ENCODE assay signal across 1 cellular context in genomic region chr1:61318319-61319125, GRCh38.
A peak's percentile ranks its signal among the peaks of the same experiment; 100 is the strongest.
TF ChIP-seq lines count a peak whose summit lies in the region.

No MANE protein-coding gene starts in this region.

TF ChIP-seq in GM12878, 131 proteins besides CTCF, POLR2A, EP300 and RAD21 (continued from another document and continues in another):
- peak; percentile 71 for TF ChIP-seq GABPA (IDR thresholded peaks at IDR 0.05; ENCODE audit: low read depth)
- TF ChIP-seq ZNF24 (IDR thresholded peaks at IDR 0.05) = no peak
- TF ChIP-seq SREBF2 (IDR thresholded peaks at IDR 0.05; ENCODE audit: low read length) = no peak
- TF ChIP-seq IKZF2 (IDR thresholded peaks at IDR 0.05) = peak; percentile 24 to 74; a peak in 3 of 4 replicates
- TF ChIP-seq FOS (IDR thresholded peaks at IDR 0.05; ENCODE audit: borderline replicate concordance, extremely low read depth, insufficient read length) = no peak
- peak; percentile 96 for TF ChIP-seq FOXM1 (IDR thresholded peaks at IDR 0.05; ENCODE audit: low read depth, low read length)
- no peak; the same call in 1 of the 2 replicates for TF ChIP-seq SREBF1 (IDR thresholded peaks at IDR 0.05; ENCODE audit: low read length)
- no peak for TF ChIP-seq RELB (IDR thresholded peaks at IDR 0.05; ENCODE audit: low read depth)
- TF ChIP-seq SPI1 (IDR thresholded peaks at IDR 0.05; ENCODE audit: borderline replicate concordance, insufficient read depth, low read depth, low read length) = no peak
- no peak for TF ChIP-seq SRF (IDR thresholded peaks at IDR 0.05; ENCODE audit: low read depth in 2 of 2, low read length in 2 of 2)
- peak; percentile 85; the same call in 2 of the 3 replicates for TF ChIP-seq POU2F2 (IDR thresholded peaks at IDR 0.05; ENCODE audit: borderline replicate concordance, low read depth, low read length)
- no peak for TF ChIP-seq E2F8 (IDR thresholded peaks at IDR 0.05; ENCODE audit: low read depth, partially characterized antibody)
- peak; percentile 88 for TF ChIP-seq EED (IDR thresholded peaks at IDR 0.05; ENCODE audit: low read depth)
- no peak for TF ChIP-seq BRCA1 (IDR thresholded peaks at IDR 0.05; ENCODE audit: low read depth, low read length)
- no peak for TF ChIP-seq PBX3 (IDR thresholded peaks at IDR 0.05; ENCODE audit: insufficient replicate concordance, low read depth, low read length)
- no peak for TF ChIP-seq WRNIP1 (IDR thresholded peaks at IDR 0.05; ENCODE audit: borderline replicate concordance, low read depth, low read length)
- TF ChIP-seq NFIC (IDR thresholded peaks at IDR 0.05; ENCODE audit: low read depth, low read length) = peak; percentile 98
- peak; percentile 95 for TF ChIP-seq ZBED1 (IDR thresholded peaks at IDR 0.05; ENCODE audit: borderline replicate concordance)
- no peak for TF ChIP-seq ATF3 (IDR thresholded peaks at IDR 0.05; ENCODE audit: borderline replicate concordance, extremely low read depth, low read depth, low read length)
- TF ChIP-seq YY1 (IDR thresholded peaks at IDR 0.05; ENCODE audit: low read depth, low read length) = peak; percentile 40; the same call in 1 of the 2 replicates
- TF ChIP-seq CBX3 (IDR thresholded peaks at IDR 0.05; ENCODE audit: borderline replicate concordance, low read depth) = no peak
- no peak for TF ChIP-seq USF1 (IDR thresholded peaks at IDR 0.05; ENCODE audit: borderline replicate concordance, extremely low read length, insufficient read depth, low read depth, low read length)
- no peak for TF ChIP-seq SMAD5 (IDR thresholded peaks at IDR 0.05; ENCODE audit: low read depth)
- no peak for TF ChIP-seq NR2C1 (IDR thresholded peaks at IDR 0.05)
- no peak for TF ChIP-seq TAF1 (IDR thresholded peaks at IDR 0.05; ENCODE audit: borderline replicate concordance, low read depth, low read length)
- TF ChIP-seq HDAC2 (IDR thresholded peaks at IDR 0.05) = no peak
- no peak for TF ChIP-seq ELK1 (IDR thresholded peaks at IDR 0.05; ENCODE audit: low read depth, low read length)
- TF ChIP-seq BCL11A (IDR thresholded peaks at IDR 0.05; ENCODE audit: low read depth, low read length) = peak; percentile 93
- TF ChIP-seq POLR2AphosphoS2 (IDR thresholded peaks at IDR 0.05; ENCODE audit: low read depth, low read length) = no peak
- peak; percentile 85; the same call in 1 of the 2 replicates for TF ChIP-seq PAX5 (IDR thresholded peaks at IDR 0.05; ENCODE audit: borderline replicate concordance, low read depth, low read length)
- TF ChIP-seq CUX1 (IDR thresholded peaks at IDR 0.05; ENCODE audit: insufficient replicate concordance, low read depth, low read length) = no peak
- peak; percentile 74; the same call in 1 of the 2 replicates for TF ChIP-seq TBL1XR1 (IDR thresholded peaks at IDR 0.05; ENCODE audit: low read depth, low read length)
- TF ChIP-seq RAD51 (IDR thresholded peaks at IDR 0.05) = no peak
- TF ChIP-seq BACH1 (IDR thresholded peaks at IDR 0.05; ENCODE audit: borderline replicate concordance) = no peak
- no peak for TF ChIP-seq MYC (IDR thresholded peaks at IDR 0.05; ENCODE audit: insufficient read depth, insufficient read length, insufficient replicate concordance, low read length, severe bottlenecking)
- TF ChIP-seq EZH2 (IDR thresholded peaks at IDR 0.05; ENCODE audit: borderline replicate concordance, control insufficient read depth, low read depth, low read length) = no peak
- TF ChIP-seq SMC3 (IDR thresholded peaks at IDR 0.05; ENCODE audit: borderline replicate concordance, low read length) = no peak
- TF ChIP-seq SP1 (IDR thresholded peaks at IDR 0.05; ENCODE audit: low read depth, low read length) = no peak
- no peak for TF ChIP-seq PRDM15 (CRISPR knock-in tag; IDR thresholded peaks at IDR 0.05)
- TF ChIP-seq E4F1 (IDR thresholded peaks at IDR 0.05; ENCODE audit: borderline replicate concordance, partially characterized antibody) = no peak
- no peak for TF ChIP-seq KDM1A (IDR thresholded peaks at IDR 0.05; ENCODE audit: borderline replicate concordance)
